ENCODE assay signal across 14 cellular contexts in the genomic region with DNA sequence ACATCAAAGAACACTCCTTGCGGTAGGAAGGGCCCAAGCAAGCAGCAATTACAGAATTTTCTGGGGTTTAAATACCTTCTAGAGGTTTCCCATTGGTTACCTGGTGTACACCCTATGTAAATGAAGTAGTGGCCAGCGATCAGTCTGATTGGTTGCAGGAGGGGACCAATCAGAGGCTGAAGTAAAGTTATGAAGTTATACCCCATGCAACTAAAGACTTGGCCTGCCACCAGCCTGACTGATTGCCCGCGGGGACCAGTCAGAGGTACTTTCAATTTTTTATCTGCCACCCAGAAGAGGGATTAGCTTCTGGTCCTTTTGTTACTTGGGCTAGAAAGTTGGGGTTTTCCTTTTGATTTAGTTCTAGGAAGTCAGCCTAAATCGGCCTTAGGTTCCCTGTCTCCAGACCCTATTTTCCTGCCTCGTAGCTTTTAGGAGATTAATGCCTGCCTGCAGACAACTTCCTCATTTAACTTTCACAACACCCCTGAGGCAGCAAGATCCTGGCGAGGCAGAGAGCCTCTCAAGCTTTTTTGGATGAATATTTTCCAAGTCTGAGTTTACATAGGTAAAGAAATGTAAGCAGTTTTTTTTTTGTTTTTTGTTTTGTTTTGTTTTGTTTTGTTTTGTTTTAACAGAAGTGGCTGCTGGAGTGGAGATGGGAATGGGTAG. TPM values are rescaled to one million over a fixed set of nuclear protein-coding genes. Genes with fewer than 3 reads are reported as not detected.
DNase-seq lines count a peak whose midpoint lies in the region; ATAC-seq, FAIRE-seq and TF ChIP-seq lines count a peak whose summit lies in the region.
"Had no signal": no experiment of that assay in that cellular context is flagged by ENCODE, and none has a peak within 500 bp of the region (broad histone marks: within the 10 kb centered on the region; RNA-seq: fewer than 3 reads in every experiment).

No MANE protein-coding gene starts in this region.

- no peak overlapping the region for H3K27ac ChIP-seq in PC-3 (ENCODE audit: low read length)
- H3K27ac ChIP-seq: KMS-11 had no signal

- no peaks in the 10 kb centered on the region for H3K27me3 ChIP-seq in PC-3 (ENCODE audit: low read length)

- TF ChIP-seq CTCF in CD14-positive monocyte (IDR thresholded peaks at IDR 0.05): no peak
- no peak for TF ChIP-seq CTCF in PC-3 (conservative IDR thresholded peaks at IDR 0.05; ENCODE audit: low read depth, low read length)
- no peak for TF ChIP-seq CTCF in D721Med (IDR thresholded peaks at IDR 0.05; ENCODE audit: insufficient read depth, missing control alignments)

- H3K79me2 ChIP-seq in PC-3 (ENCODE audit: low read length): peaks cover 34% of the 10 kb centered on the region

- DNase-seq in CD14-positive monocyte (ENCODE audit: low spot score): no peak
- peak; percentile 14 for DNase-seq in GF-D8 (lab: John Stamatoyannopoulos, UW)
- DNase-seq in PC-3: no peak
- no peak for DNase-seq in immature natural killer cell
- no peak for DNase-seq in D721Med (ENCODE audit: insufficient read length, low spot score)
- no peak for DNase-seq in urothelium cell line (ENCODE audit: low spot score)
- no peak for DNase-seq in AML-193 (lab: John Stamatoyannopoulos, UW)
- DNase-seq: activated CD8-positive, alpha-beta memory T cell treated with anti-CD3 and anti-CD28 coated beads for 24 hours; activated naive CD8-positive, alpha-beta T cell treated with anti-CD3 and anti-CD28 coated beads, Interleukin-2, amount 50 U/mL, for 24 hours; cortex of kidney; foreskin fibroblast had no signal

- FAIRE-seq in D721Med (lab: Jason Lieb, UNC) (no peak), urothelium cell line (lab: Jason Lieb, UNC) (no peak)
- FAIRE-seq: GM12878 had no signal

- no TSS peak for BruUV-seq in PC-3 (replicated peaks; lab: Mats Ljungman, UMichigan)

- H4K20me1 ChIP-seq in PC-3 (ENCODE audit: low read length): no peaks in the 10 kb centered on the region

- H3K36me3 Mint-ChIP-seq in CD14-positive monocyte (peaks cover 0 to 5% of the 10 kb centered on the region in 2 donors), immature natural killer cell (peaks cover 0 to 12% (median 0%) of the 10 kb centered on the region in 3 donors)

- H3K27ac Mint-ChIP-seq in CD14-positive monocyte: peak overlapping the region; percentile 46 to 97 (median 80)
- peak overlapping the region in 3 of 6 donors; percentile 40 to 98 (median 53) for H3K27ac Mint-ChIP-seq in immature natural killer cell

- no peak overlapping the region for H3K4me3 ChIP-seq in PC-3 (ENCODE audit: low read length)

- H3K4me2 ChIP-seq in PC-3 (ENCODE audit: low read length): no peak overlapping the region

- H3K4me3 Mint-ChIP-seq in CD14-positive monocyte (no peak overlapping the region), immature natural killer cell (peak overlapping the region in 3 of 5 donors; percentile 17 to 49 (median 30))

- no peaks in the 10 kb centered on the region for H3K27me3 Mint-ChIP-seq in CD14-positive monocyte (ENCODE audit: low read depth in 3 of 3)
- H3K27me3 Mint-ChIP-seq in immature natural killer cell (ENCODE audit: low read depth in 3 of 3): peaks cover 4 to 7% (median 5%) of the 10 kb centered on the region in 3 donors
- H3K27me3 Mint-ChIP-seq: activated naive CD8-positive, alpha-beta T cell treated with anti-CD3 and anti-CD28 coated beads, Interleukin-2, amount 50 U/mL, for 24 hours had no signal

- intact Hi-C loops in CD14-positive monocyte (cut with micrococcal nuclease) (loop anchor here in 1 of 2 donors (5.0 to 10.0 kb wide), 2 partner anchors 57 to 270 kb away; a partner anchor contains a TSS), PC-3 (cut with micrococcal nuclease) (no loop called here)

- CTCF ChIA-PET in PC-3 (lab: Charles Lee): no interaction called here

- peaks cover 0 to 5% (median 0%) of the 10 kb centered on the region in 7 donors for H3K9me3 Mint-ChIP-seq in CD14-positive monocyte
- no peaks in the 10 kb centered on the region for H3K9me3 Mint-ChIP-seq in immature natural killer cell
- H3K9me3 Mint-ChIP-seq: activated naive CD8-positive, alpha-beta T cell treated with anti-CD3 and anti-CD28 coated beads, Interleukin-2, amount 50 U/mL, for 24 hours had no signal

- no peaks in the 10 kb centered on the region for H3K9me2 ChIP-seq in PC-3 (replicated peaks; ENCODE audit: low read length)

- H3K9ac ChIP-seq in PC-3 (ENCODE audit: low read length): no peak overlapping the region

- ATAC-seq in PC-3 (no peak), GM19035 (IDR thresholded peaks at IDR 0.05; ENCODE audit: unreplicated experiment) (no peak)
- ATAC-seq: activated naive CD8-positive, alpha-beta T cell treated with anti-CD3 and anti-CD28 coated beads, Interleukin-2, amount 50 U/mL, for 24 hours; GM12878 had no signal

- POLR2A ChIA-PET in PC-3 (lab: Charles Lee; ENCODE audit: unreplicated experiment): no interaction called here

- no peaks in the 10 kb centered on the region for H3K9me3 ChIP-seq in PC-3 (ENCODE audit: low read length)

- H3K36me3 ChIP-seq in PC-3 (ENCODE audit: low read depth, low read length): no peaks in the 10 kb centered on the region

- H3K4me1 Mint-ChIP-seq in CD14-positive monocyte (peaks cover 54% of the 10 kb centered on the region), immature natural killer cell (peaks cover 39 to 43% of the 10 kb centered on the region in 2 donors)

- 0 out of 2 replicates have a peak overlapping the region, but pooled peaks have one; percentile 41 for H2AFZ ChIP-seq in PC-3 (ENCODE audit: low read length)

- no peaks in the 10 kb centered on the region for H3F3A ChIP-seq in PC-3 (ENCODE audit: low read length, unreplicated experiment)

- peaks cover 34% of the 10 kb centered on the region for H3K4me1 ChIP-seq in PC-3 (ENCODE audit: insufficient read depth, low read length)

RNA-seq across cellular contexts. Expression of a gene that starts 1.5 kb away (rescaled TPM):
- 100 to 1,000 TPM; 123 to 129 TPM for polyA plus RNA-seq in CD14-positive monocyte
- 42.2 and 61.3 TPM in 2 replicates for total RNA-seq in PC-3 (2014; rRNA removed)
- polyA plus RNA-seq in immature natural killer cell: 100 to 1,000 TPM; 207 to 245 (median 223) TPM

RNA-seq across cellular contexts. Expression of a gene that starts 32.4 kb away (rescaled TPM):
- polyA plus RNA-seq in CD14-positive monocyte (not detected), immature natural killer cell (not detected)
- 1.6 and 3.8 TPM in 2 replicates for total RNA-seq in PC-3 (2014; rRNA removed)

RNA-seq across cellular contexts. Expression of a gene that starts 59.5 kb away (rescaled TPM):
- 1 to 10 TPM in 1 of 2 donors, under 1 TPM in 1; 0.79 to 1.4 TPM for polyA plus RNA-seq in CD14-positive monocyte
- 6.1 and 10.1 TPM in 2 replicates for total RNA-seq in PC-3 (2014; rRNA removed)
- polyA plus RNA-seq in immature natural killer cell: 1 to 10 TPM in 1 of 3 donors, under 1 TPM in 1, not detected in 1; 0.16 to 1.2 TPM

Comparison
In these comparisons a context has a peak if more than half of its experiments do, and no peak if none do; other contexts are left out.
1. H3K4me3 Mint-ChIP-seq: peak in immature natural killer cell (3 of 5); none in CD14-positive monocyte (0 of 2).